18 cellular contexts compared by ENCODE assay signal in the genomic region with DNA sequence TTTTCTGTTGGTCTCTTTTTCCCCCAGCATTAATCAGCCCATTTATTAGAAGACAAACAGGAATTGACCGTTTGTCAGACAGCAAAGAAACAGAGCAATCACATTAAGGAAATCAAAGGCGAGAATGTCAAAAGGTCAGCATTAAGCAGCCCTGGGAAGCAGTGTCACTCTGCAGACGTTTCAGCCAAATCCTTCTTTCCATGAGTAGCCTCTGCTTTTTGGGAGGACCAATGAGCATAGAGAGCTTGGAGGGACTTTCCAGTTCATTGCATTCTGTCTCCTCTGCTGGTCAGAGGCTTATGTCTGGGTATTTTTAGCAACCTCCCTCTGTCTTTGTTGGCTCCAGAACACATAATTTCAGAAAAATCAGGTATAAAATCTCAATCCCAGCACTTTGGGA.
A peak's percentile ranks its signal among the peaks of the same experiment; 100 is the strongest.
DNase-seq lines count a peak whose midpoint lies in the region; ATAC-seq and TF ChIP-seq lines count a peak whose summit lies in the region.
"Had no signal": no experiment of that assay in that cellular context is flagged by ENCODE, and none has a peak within 500 bp of the region (broad histone marks: within the 10 kb centered on the region; RNA-seq: fewer than 3 reads in every experiment).

No MANE protein-coding gene starts in this region.

- no peak overlapping the region for H3K4me3 ChIP-seq in HAP-1
- H3K4me3 ChIP-seq in adrenal gland = no peak overlapping the region

- H2AK5ac ChIP-seq in H9 (ENCODE audit: insufficient read length, low read length) = no peak overlapping the region

- no peak overlapping the region for H3K4ac ChIP-seq in H9 (ENCODE audit: low read depth, low read length)

- no peak overlapping the region for H4K91ac ChIP-seq in H9 (ENCODE audit: insufficient read length, low read depth, low read length)

- peak; percentile 55 for ATAC-seq in left ventricle myocardium superior
- no peak for ATAC-seq in GM18505 (IDR thresholded peaks at IDR 0.05; ENCODE audit: unreplicated experiment)

- H3K9ac ChIP-seq in H9 (ENCODE audit: extremely low read depth, insufficient read length, low read length) = no peak overlapping the region

- H3K18ac ChIP-seq in H9 (ENCODE audit: insufficient read length, low read depth, low read length) = no peak overlapping the region

- whole genome bisulfite sequencing in H9 (ENCODE audit: extremely low coverage, insufficient read length, low lambda C conversion rate) = no CpG with 5 or more reads among the region's 3 CpGs
- WGBS in adrenal gland, 4 donors = 24 to 35% (median 32%) methylated on average over 3 of the region's 3 CpGs

- H2BK20ac ChIP-seq in H9 (ENCODE audit: low read depth, low read length, poor library complexity, severe bottlenecking) = no peak overlapping the region

- no peak overlapping the region for H4K8ac ChIP-seq in H9 (replicated peaks; ENCODE audit: insufficient read length, low read depth, low read length)

- no peak overlapping the region for H3K4me2 ChIP-seq in H9 (ENCODE audit: insufficient read depth, insufficient read length, low read length)

- DNase-seq in H9 = no peak
- no peak for DNase-seq in left ventricle myocardium superior
- peak; percentile 7 for DNase-seq in pons (ENCODE audit: low spot score)
- no peak for DNase-seq in HAP-1 (ENCODE audit: low spot score in 2 of 2)
- no peak for DNase-seq in SK-N-DZ (ENCODE audit: low spot score)
- no peak for DNase-seq in adrenal gland
- DNase-seq: activated CD4-positive, alpha-beta T cell treated with anti-CD3 and anti-CD28 coated beads for 4 hours; activated naive CD4-positive, alpha-beta T cell treated with anti-CD3 and anti-CD28 coated beads, Interleukin-2, amount 50 U/mL, for 16 hours; activated T-cell treated with anti-CD3 and anti-CD28 coated beads for 4 hours; COR-L47; GDM1; KBM-7; NK-92 treated with Interleukin-12 subunit alpha and Interleukin-12 subunit beta, amount 100 ng/mL, for 24 hours; SHP77; stimulated activated CD4-positive, alpha-beta T cell treated with anti-CD3 and anti-CD28 coated beads, Interleukin-1b, Interleukin-23, amount 100 ng/mL, for 48 hours had no signal

- TF ChIP-seq CTCF in H9 (conservative IDR thresholded peaks at IDR 0.05) (no peak), brain (conservative IDR thresholded peaks at IDR 0.05) (no peak), adrenal gland (IDR thresholded peaks at IDR 0.05) (no peak)

- H4K20me1 ChIP-seq in H9 (ENCODE audit: control insufficient read depth, insufficient read depth, insufficient read length) = no peaks in the 10 kb centered on the region

- H3K27ac Mint-ChIP-seq in H9 (peak overlapping the region in 2 of 3 experiments; percentile 41 to 44; a peak in 2 of 7 replicates), brain (peak overlapping the region; percentile 19 to 92 (median 43))
- H3K27ac Mint-ChIP-seq: T-helper 2 cell treated with Interferon-gamma antibody and Interleukin-4, amounts not matched to agents 5 μg/mL and 100 μg/mL, for 36 hours had no signal

- H3K27me3 Mint-ChIP-seq in H9 (ENCODE audit: low read depth) (no peaks in the 10 kb centered on the region), brain (no peaks in the 10 kb centered on the region)

- peaks cover 0 to 7% of the 10 kb centered on the region in 2 experiments; a peak in 2 of 5 replicates for H3K9me3 Mint-ChIP-seq in H9
- peaks cover 2 to 6% (median 4%) of the 10 kb centered on the region in 5 experiments for H3K9me3 Mint-ChIP-seq in brain

- H3T11ph ChIP-seq in H9 (ENCODE audit: low read length) = no peak overlapping the region

- H3K9me3 ChIP-seq in H9 (ENCODE audit: control insufficient read depth, low read depth, low read length) = no peaks in the 10 kb centered on the region
- H3K9me3 ChIP-seq in HAP-1 = no peaks in the 10 kb centered on the region
- H3K9me3 ChIP-seq in adrenal gland (replicated peaks in 1 of 3) = no peaks in the 10 kb centered on the region

- H2BK5ac ChIP-seq in H9 (ENCODE audit: insufficient read length, low read length) = no peak overlapping the region

- intact Hi-C loops in left ventricle myocardium superior (cut with micrococcal nuclease) = no loop called here
- intact Hi-C loops in adrenal gland (cut with DNase I) = no loop called here

- no peak overlapping the region for H2AFZ ChIP-seq in H9 (ENCODE audit: low read length)

- H3K23me2 ChIP-seq in H9 (ENCODE audit: insufficient read length, low read depth, low read length, poor library complexity, severe bottlenecking) = no peaks in the 10 kb centered on the region

- H3K27ac ChIP-seq in H9 (ENCODE audit: insufficient read length, low read depth, low read length) = no peak overlapping the region
- no peak overlapping the region for H3K27ac ChIP-seq in adrenal gland

- no peak overlapping the region for H4K5ac ChIP-seq in H9 (ENCODE audit: insufficient read length, low read depth, low read length)

- H3K4me1 Mint-ChIP-seq in H9 (peaks cover 47 to 50% of the 10 kb centered on the region in 2 experiments), brain (peaks cover 53% of the 10 kb centered on the region)

- H3K79me1 ChIP-seq in H9 (ENCODE audit: insufficient read depth, low read depth, low read length, poor library complexity, severe bottlenecking) = no peaks in the 10 kb centered on the region

- no peak overlapping the region for H2BK120ac ChIP-seq in H9 (ENCODE audit: low read depth, low read length, poor library complexity, severe bottlenecking)

- H3K79me2 ChIP-seq in H9 (ENCODE audit: insufficient read depth, low read length) = no peaks in the 10 kb centered on the region

- in situ Hi-C loops in HAP-1 (cut with MboI; ENCODE audit: low sequenced_read_pairs) = no loop called here

- TF ChIP-seq POLR2A in GM18505 (IDR thresholded peaks at IDR 0.05; ENCODE audit: borderline replicate concordance, extremely low read depth, insufficient read depth, insufficient read length) = no peak
- TF ChIP-seq POLR2A in adrenal gland (IDR thresholded peaks at IDR 0.05) = no peak

- peaks cover 9% of the 10 kb centered on the region; the same call in 1 of the 2 replicates for H3K4me1 ChIP-seq in H9 (ENCODE audit: insufficient read depth, low read length)
- no peaks in the 10 kb centered on the region for H3K4me1 ChIP-seq in HAP-1
- H3K4me1 ChIP-seq in adrenal gland (replicated peaks in 1 of 2) = peaks cover 0 to 24% of the 10 kb centered on the region in 2 donors

- H3K4me3 Mint-ChIP-seq in H9 (no peak overlapping the region), brain (peak overlapping the region in 3 of 5 experiments; percentile 49 to 75 (median 56))
- H3K4me3 Mint-ChIP-seq: T-helper 2 cell treated with Interferon-gamma antibody and Interleukin-4, amounts not matched to agents 5 μg/mL and 100 μg/mL, for 36 hours had no signal

- peaks cover 3 to 8% (median 4%) of the 10 kb centered on the region in 3 experiments; a peak in 6 of 7 replicates for H3K36me3 Mint-ChIP-seq in H9 (ENCODE audit: insufficient read depth in 1 of 3, low read depth in 3 of 3)
- peaks cover under 1% of the 10 kb centered on the region for H3K36me3 Mint-ChIP-seq in brain

- H3K14ac ChIP-seq in H9 (ENCODE audit: insufficient read depth, low read length) = no peak overlapping the region

- H3K27me3 ChIP-seq in H9 (ENCODE audit: insufficient read depth, low read length) (no peaks in the 10 kb centered on the region), HAP-1 (ENCODE audit: low read depth) (no peaks in the 10 kb centered on the region), adrenal gland (no peaks in the 10 kb centered on the region)

- no peaks in the 10 kb centered on the region for H3K36me3 ChIP-seq in HAP-1 (replicated peaks)
- no peaks in the 10 kb centered on the region for H3K36me3 ChIP-seq in adrenal gland (replicated peaks in 1 of 2)

- H3K23ac ChIP-seq in H9 (ENCODE audit: insufficient read length, low read depth, low read length) = no peak overlapping the region

- no peak overlapping the region for H3K56ac ChIP-seq in H9 (ENCODE audit: insufficient read length, low read depth, low read length)

- no peak overlapping the region for H2BK12ac ChIP-seq in H9 (ENCODE audit: insufficient read length, low read depth, low read length)

- no peak overlapping the region for H2BK15ac ChIP-seq in H9 (ENCODE audit: low read depth, low read length)

Comparison
In these comparisons a context has a peak if more than half of its experiments do, and no peak if none do; other contexts are left out.
1. H3K4me3 Mint-ChIP-seq: peak in brain (3 of 5); none in H9 (0 of 2).